ENCODE assay signal across 12 cellular contexts in genomic region chr1:199399996-199400714, GRCh38.
DNase-seq lines count a peak whose midpoint lies in the region; ATAC-seq and TF ChIP-seq lines count a peak whose summit lies in the region.
"Had no signal": no experiment of that assay in that cellular context is flagged by ENCODE, and none has a peak within 500 bp of the region (broad histone marks: within the 10 kb centered on the region; RNA-seq: fewer than 3 reads in every experiment).

No MANE protein-coding gene starts in this region.

- POLR2A ChIA-PET in RWPE1 (lab: Yijun Ruan, JAX; ENCODE audit: low non-redundant PET), result no interaction called here

- peaks cover 3% of the 10 kb centered on the region; the same call in 1 of the 2 replicates for H3K36me3 ChIP-seq in SK-N-MC (ENCODE audit: insufficient read depth, low read length)
- H3K36me3 ChIP-seq: WERI-Rb-1 had no signal

- DNase-seq in GM12864 (ENCODE audit: low read depth) (peak; percentile 24), SK-N-MC (ENCODE audit: low read depth, low spot score) (no peak), SW 1271 (lab: John Stamatoyannopoulos, UW) (no peak), putamen (ENCODE audit: low spot score) (no peak), RWPE1 (ENCODE audit: low spot score) (no peak)
- DNase-seq in stimulated activated CD4-positive, alpha-beta T cell treated with anti-CD3 and anti-CD28 coated beads, Interleukin-4, amount 100 ng/mL, for 24 hours, result no peak
- DNase-seq: left cardiac atrium, NCI-H446, WERI-Rb-1 had no signal

- peak; percentile 12 for TF ChIP-seq CTCF in GM12864 (IDR thresholded peaks at IDR 0.05; ENCODE audit: low read depth, low read length, missing control alignments)
- TF ChIP-seq CTCF in RWPE1 (conservative IDR thresholded peaks at IDR 0.05; ENCODE audit: low read depth), result no peak

- CTCF ChIA-PET in RWPE1 (lab: Yijun Ruan, JAX), result no interaction called here

- no peak overlapping the region for H3K4me3 ChIP-seq in GM12864 (ENCODE audit: low read depth, low read length)
- H3K4me3 ChIP-seq in SK-N-MC, result no peak overlapping the region

- H3K27ac ChIP-seq in SK-N-MC (peak overlapping the region; percentile 28; the same call in 1 of the 2 replicates), RWPE1 (no peak overlapping the region)
- H3K27ac ChIP-seq: WERI-Rb-1 had no signal

- H3K9ac ChIP-seq in SK-N-MC (ENCODE audit: insufficient read length), result no peak overlapping the region

- ATAC-seq in GM21381 (IDR thresholded peaks at IDR 0.05; ENCODE audit: unreplicated experiment) (peak; percentile 91), HG03159 (IDR thresholded peaks at IDR 0.05; ENCODE audit: unreplicated experiment) (peak; percentile 88)
- ATAC-seq: activated naive CD4-positive, alpha-beta T cell treated with anti-CD3 and anti-CD28 coated beads, Interleukin-2, amount 50 U/mL, for 72 hours; left cardiac atrium had no signal

- H3K9me3 ChIP-seq in SK-N-MC (ENCODE audit: low read depth, low read length), result no peaks in the 10 kb centered on the region; the same call in 1 of the 2 replicates
